In genomic region chr7:71864130-71864529, GRCh38 we compare ENCODE assay signal across 34 cellular contexts.
"Had no signal": no experiment of that assay in that cellular context is flagged by ENCODE, and none has a peak within 500 bp of the region (broad histone marks: within the 10 kb centered on the region; RNA-seq: fewer than 3 reads in every experiment).

No MANE protein-coding gene starts in this region.

- H3K4me3 ChIP-seq: MG63 had no signal

- DNase-seq: Karpas-422, Kasumi-1, MG63, MM.1S, MV-4-11, NCI-H1048, NCI-H1092, NCI-H1092 treated with DMSO at 0.1 percent for 48 hours, NCI-H1105, NCI-H1105 treated with DMSO at 0.1 percent for 48 hours, NCI-H1417, NCI-H1417 treated with DMSO at 0.1 percent for 48 hours, NCI-H1436, NCI-H1436 treated with DMSO at 0.1 percent for 48 hours, NCI-H146, NCI-H1694, NCI-H1694 treated with DMSO at 0.1 percent for 48 hours, NCI-H187, NCI-H187 treated with DMSO at 0.1 percent for 48 hours, NCI-H1930, NCI-H2029, NCI-H2029 treated with DMSO at 0.1 percent for 48 hours, NCI-H2081, NCI-H2081 treated with DMSO at 0.1 percent for 48 hours, NCI-H2107, NCI-H2171, NCI-H2171 treated with DMSO at 0.1 percent for 48 hours, NCI-H2227 treated with DMSO at 0.1 percent for 48 hours, NCI-H226, NCI-H345, NCI-H446, NCI-H446 treated with DMSO at 0.1 percent for 48 hours, NCI-H510A, NCI-H510A treated with DMSO at 0.1 percent for 48 hours had no signal

- H3K27me3 ChIP-seq: MG63 had no signal

- H3K36me3 ChIP-seq: MG63 had no signal

- H3K9me3 ChIP-seq: MG63 had no signal
